Comparison of ENCODE assay signal across 22 cellular contexts in the genomic region with DNA sequence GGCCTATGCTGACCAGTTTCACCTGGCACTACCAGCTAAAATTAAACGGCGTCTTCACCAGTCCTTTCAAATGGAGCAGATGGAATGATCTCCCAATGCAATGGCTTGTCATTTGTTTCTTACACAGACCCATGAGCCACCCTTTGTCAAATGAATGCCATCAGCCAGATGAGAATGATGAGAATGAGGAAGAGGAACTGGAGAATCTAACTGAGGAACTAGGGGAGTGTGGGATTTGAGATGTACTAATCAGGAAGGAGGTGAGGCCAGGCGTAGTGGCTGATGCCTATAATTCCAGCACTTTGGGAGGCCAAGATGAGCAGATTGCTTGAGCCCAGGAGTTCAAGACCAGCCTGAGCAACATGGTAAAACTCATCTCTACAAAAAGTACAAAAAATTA.
DNase-seq lines count a peak whose midpoint lies in the region; ATAC-seq and TF ChIP-seq lines count a peak whose summit lies in the region.
"Had no signal": no experiment of that assay in that cellular context is flagged by ENCODE, and none has a peak within 500 bp of the region (broad histone marks: within the 10 kb centered on the region; RNA-seq: fewer than 3 reads in every experiment).

No MANE protein-coding gene starts in this region.

- POLR2A ChIA-PET in activated CD4-positive, alpha-beta memory T cell treated with anti-CD3 and anti-CD28 coated beads, Interleukin-2, amount 10 ng/mL, durations not matched to agents 7 days and 5 days (lab: Charles Lee), result no interaction called here

- H3K27ac Mint-ChIP-seq in nephron progenitor cell, result peak overlapping the region; percentile 68
- no peak overlapping the region for H3K27ac Mint-ChIP-seq in activated CD4-positive, alpha-beta memory T cell treated with anti-CD3 and anti-CD28 coated beads, Interleukin-2, amount 10 ng/mL, durations not matched to agents 7 days and 5 days
- H3K27ac Mint-ChIP-seq: B cell, IgD-negative memory B cell had no signal

- no peak overlapping the region for H3K4me3 Mint-ChIP-seq in nephron progenitor cell
- no peak overlapping the region for H3K4me3 Mint-ChIP-seq in activated CD4-positive, alpha-beta memory T cell treated with anti-CD3 and anti-CD28 coated beads, Interleukin-2, amount 10 ng/mL, durations not matched to agents 7 days and 5 days
- H3K4me3 Mint-ChIP-seq: B cell, IgD-negative memory B cell had no signal

- no peak for TF ChIP-seq CTCF in nephron progenitor cell (IDR thresholded peaks at IDR 0.05)

- H3K4me1 Mint-ChIP-seq in nephron progenitor cell, result peaks cover 6% of the 10 kb centered on the region
- H3K4me1 Mint-ChIP-seq in activated CD4-positive, alpha-beta memory T cell treated with anti-CD3 and anti-CD28 coated beads, Interleukin-2, amount 10 ng/mL, durations not matched to agents 7 days and 5 days, result no peaks in the 10 kb centered on the region
- H3K4me1 Mint-ChIP-seq: B cell, IgD-negative memory B cell had no signal

- H3K27me3 Mint-ChIP-seq in nephron progenitor cell (ENCODE audit: low read depth, poor library complexity), result peaks cover 5% of the 10 kb centered on the region
- H3K27me3 Mint-ChIP-seq in activated CD4-positive, alpha-beta memory T cell treated with anti-CD3 and anti-CD28 coated beads, Interleukin-2, amount 10 ng/mL, durations not matched to agents 7 days and 5 days, result no peaks in the 10 kb centered on the region

- peak; percentile 22 for DNase-seq in NOMO-1 treated with DMSO at 0.1 percent for 48 hours (lab: John Stamatoyannopoulos, UW; ENCODE audit: unreplicated experiment)
- no peak for DNase-seq in NOMO-1 treated with dmso at 0.1 percent for 144 hours (lab: John Stamatoyannopoulos, UW; ENCODE audit: unreplicated experiment)
- DNase-seq in MV-4-11 (lab: John Stamatoyannopoulos, UW), result peak; percentile 73
- DNase-seq in SKM-1 treated with dmso at 0.1 percent for 144 hours (lab: John Stamatoyannopoulos, UW; ENCODE audit: unreplicated experiment), result peak; percentile 8
- no peak for DNase-seq in nephron progenitor cell
- DNase-seq in midbrain (lab: John Stamatoyannopoulos, UW), result no peak
- no peak for DNase-seq in activated CD4-positive, alpha-beta memory T cell treated with anti-CD3 and anti-CD28 coated beads, Interleukin-2, amount 10 ng/mL, durations not matched to agents 7 days and 5 days
- DNase-seq: HCEC 1CT, Karpas-422, NCI-H1048, NCI-H1417, NCI-H1694, NCI-H2081, NCI-H2227 treated with DMSO at 0.1 percent for 48 hours, NCI-H510A, NCI-H69, PC-9, Right ventricle myocardium superior, T-helper 1 cell had no signal

- no peak for ATAC-seq in GM19351 (IDR thresholded peaks at IDR 0.05; ENCODE audit: unreplicated experiment)

- H3K9me3 Mint-ChIP-seq in nephron progenitor cell, result peaks cover 26% of the 10 kb centered on the region
- peaks cover 7% of the 10 kb centered on the region for H3K9me3 Mint-ChIP-seq in activated CD4-positive, alpha-beta memory T cell treated with anti-CD3 and anti-CD28 coated beads, Interleukin-2, amount 10 ng/mL, durations not matched to agents 7 days and 5 days

- peaks cover 14% of the 10 kb centered on the region for H3K36me3 Mint-ChIP-seq in nephron progenitor cell (ENCODE audit: low read depth)
- H3K36me3 Mint-ChIP-seq in activated CD4-positive, alpha-beta memory T cell treated with anti-CD3 and anti-CD28 coated beads, Interleukin-2, amount 10 ng/mL, durations not matched to agents 7 days and 5 days (ENCODE audit: low read depth), result peaks cover 3% of the 10 kb centered on the region
- H3K36me3 Mint-ChIP-seq: IgD-negative memory B cell had no signal

- CTCF ChIA-PET in activated CD4-positive, alpha-beta memory T cell treated with anti-CD3 and anti-CD28 coated beads, Interleukin-2, amount 10 ng/mL, durations not matched to agents 7 days and 5 days (lab: Charles Lee), result no interaction called here

Comparison
In these comparisons a context has a peak if more than half of its experiments do, and no peak if none do; other contexts are left out.
1. DNase-seq: peak in NOMO-1 treated with DMSO at 0.1 percent for 48 hours (single experiment), MV-4-11 (single experiment) and SKM-1 treated with dmso at 0.1 percent for 144 hours (single experiment); none in NOMO-1 treated with dmso at 0.1 percent for 144 hours (single experiment), nephron progenitor cell (single experiment), midbrain (single experiment) and activated CD4-positive, alpha-beta memory T cell treated with anti-CD3 and anti-CD28 coated beads, Interleukin-2, amount 10 ng/mL, durations not matched to agents 7 days and 5 days (single experiment).